In the genomic region with DNA sequence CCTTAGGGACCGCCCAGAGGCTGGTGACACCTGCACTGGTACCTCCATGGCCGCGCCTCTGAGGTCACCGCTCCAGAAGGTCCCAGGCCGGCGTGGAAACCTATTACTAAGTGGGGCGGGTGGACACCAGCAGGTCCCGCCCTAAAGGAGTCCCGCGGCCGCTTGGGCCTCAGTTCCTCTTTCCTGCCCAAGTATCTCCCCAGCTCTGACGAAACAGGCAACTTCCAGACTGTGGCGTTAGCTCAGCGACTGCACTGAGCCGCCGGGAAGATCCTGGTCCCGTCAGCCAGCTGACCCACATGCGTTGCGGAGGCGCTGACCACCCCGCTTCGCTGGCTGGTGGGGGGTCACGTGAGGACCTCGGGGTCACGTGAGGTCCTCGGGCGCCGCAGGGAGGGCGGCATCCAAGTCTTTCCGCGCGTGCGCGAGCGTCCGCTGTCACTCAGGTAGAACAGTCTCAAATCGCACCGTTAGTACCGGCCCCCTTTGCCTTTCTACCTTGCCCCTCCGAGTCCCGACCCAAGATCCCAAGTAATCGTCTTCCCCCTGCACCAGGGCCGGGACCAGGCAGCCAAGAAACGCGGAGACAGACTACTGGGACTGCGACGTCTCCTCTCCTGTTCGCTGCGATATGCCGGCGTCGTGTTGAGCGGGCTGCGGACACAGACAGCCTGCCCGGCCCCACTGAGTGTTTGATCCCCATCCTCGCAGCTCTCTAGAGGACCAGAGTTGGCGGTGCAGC, we compare ENCODE assay signal across 8 cellular contexts. TPM values are rescaled to one million over a fixed set of nuclear protein-coding genes. Genes with fewer than 3 reads are reported as not detected.
DNase-seq lines count a peak whose midpoint lies in the region; ATAC-seq and TF ChIP-seq lines count a peak whose summit lies in the region.

No MANE protein-coding gene starts in this region.

- H3K18ac ChIP-seq in trophoblast cell (ENCODE audit: low read length): peak overlapping the region; percentile 95

- H3K4me2 ChIP-seq in DND-41 (ENCODE audit: insufficient read depth, low read length): peak overlapping the region; percentile 72
- H3K4me2 ChIP-seq in trophoblast cell (ENCODE audit: low read length): peak overlapping the region; percentile 93

- peak overlapping the region; percentile 78 for H3K4me3 Mint-ChIP-seq in activated naive CD4-positive, alpha-beta T cell treated with anti-CD3 and anti-CD28 coated beads, Interleukin-2, amount 10 ng/mL, durations not matched to agents 7 days and 5 days

- peak overlapping the region; percentile 59 for H4K91ac ChIP-seq in trophoblast cell (ENCODE audit: low read depth, low read length)

- no peak overlapping the region for H2AK5ac ChIP-seq in trophoblast cell (ENCODE audit: low read length)

- H3K14ac ChIP-seq in trophoblast cell (ENCODE audit: low read length): peak overlapping the region; percentile 85

- peak overlapping the region; percentile 66 for H2BK5ac ChIP-seq in trophoblast cell (ENCODE audit: low read depth, low read length, poor library complexity)

- peak overlapping the region; percentile 11 for H3K4ac ChIP-seq in trophoblast cell (ENCODE audit: low read depth, low read length)

- H3K9me3 Mint-ChIP-seq in activated naive CD4-positive, alpha-beta T cell treated with anti-CD3 and anti-CD28 coated beads, Interleukin-2, amount 10 ng/mL, durations not matched to agents 7 days and 5 days: peaks cover 3% of the 10 kb centered on the region

- H3K27ac ChIP-seq in DND-41 (ENCODE audit: low read length) (peak overlapping the region; percentile 74), cardiac muscle cell (peak overlapping the region; percentile 49), trophoblast cell (ENCODE audit: low read depth, low read length) (no peak overlapping the region), upper lobe of left lung (peak overlapping the region; percentile 75 to 90 (median 88))

- H3K27me3 ChIP-seq in DND-41 (ENCODE audit: insufficient read depth, low read length, poor library complexity): no peaks in the 10 kb centered on the region
- H3K27me3 ChIP-seq in cardiac muscle cell: no peaks in the 10 kb centered on the region
- no peaks in the 10 kb centered on the region for H3K27me3 ChIP-seq in trophoblast cell (ENCODE audit: insufficient read depth, low read length)
- no peaks in the 10 kb centered on the region for H3K27me3 ChIP-seq in upper lobe of left lung

- no peak for TF ChIP-seq EP300 in upper lobe of left lung (IDR thresholded peaks at IDR 0.05)

- peak overlapping the region; percentile 89 for H3K27ac Mint-ChIP-seq in activated naive CD4-positive, alpha-beta T cell treated with anti-CD3 and anti-CD28 coated beads, Interleukin-2, amount 10 ng/mL, durations not matched to agents 7 days and 5 days

- DNase-seq in DND-41: peak; percentile 66
- DNase-seq in Kasumi-1 (lab: John Stamatoyannopoulos, UW): peak; percentile 30 to 57
- peak; percentile 69 for DNase-seq in SIG-M5 treated with dmso at 0.1 percent for 504 hours (lab: John Stamatoyannopoulos, UW; ENCODE audit: unreplicated experiment)
- DNase-seq in activated naive CD4-positive, alpha-beta T cell treated with anti-CD3 and anti-CD28 coated beads, Interleukin-2, amount 10 ng/mL, durations not matched to agents 7 days and 5 days: peak; percentile 80
- peak; percentile 93 for DNase-seq in cardiac muscle cell (ENCODE audit: low read depth in 1 of 2, low spot score in 1 of 2)
- peak; percentile 92 to 96 for DNase-seq in trophoblast cell
- DNase-seq in upper lobe of left lung: peak; percentile 94 to 96

- peak overlapping the region; percentile 21 to 66; a peak in 3 of 4 replicates for H3K4me3 ChIP-seq in DND-41 (ENCODE audit: low read depth in 1 of 2, low read length in 2 of 2)
- peak overlapping the region; percentile 44 for H3K4me3 ChIP-seq in cardiac muscle cell
- H3K4me3 ChIP-seq in trophoblast cell (ENCODE audit: low read depth, low read length): peak overlapping the region; percentile 80
- H3K4me3 ChIP-seq in upper lobe of left lung: peak overlapping the region; percentile 56 to 60 (median 59)

- H3K36me3 Mint-ChIP-seq in activated naive CD4-positive, alpha-beta T cell treated with anti-CD3 and anti-CD28 coated beads, Interleukin-2, amount 10 ng/mL, durations not matched to agents 7 days and 5 days: no peaks in the 10 kb centered on the region

- peak overlapping the region; percentile 80 for H4K12ac ChIP-seq in trophoblast cell (ENCODE audit: low read depth, low read length)

- peak in 3 of 4 donors; percentile 64 to 76 (median 64) for TF ChIP-seq POLR2A in upper lobe of left lung (IDR thresholded peaks at IDR 0.05)

- H3K79me1 ChIP-seq in trophoblast cell (ENCODE audit: low read length): peaks cover 8% of the 10 kb centered on the region

- peak overlapping the region; percentile 84 for H2BK120ac ChIP-seq in trophoblast cell (ENCODE audit: insufficient read depth, low read length, poor library complexity)

- peak overlapping the region; percentile 59 for H2BK12ac ChIP-seq in trophoblast cell (ENCODE audit: low read length)

- H2AFZ ChIP-seq in DND-41 (ENCODE audit: low read depth, low read length) (peak overlapping the region; percentile 86), trophoblast cell (ENCODE audit: insufficient read depth, low read length, poor library complexity) (peak overlapping the region; percentile 81)

- TF ChIP-seq CTCF in DND-41 (IDR thresholded peaks at IDR 0.05; ENCODE audit: borderline replicate concordance, extremely low read depth, low read length, poor library complexity, severe bottlenecking) (no peak), cardiac muscle cell (IDR thresholded peaks at IDR 0.05; ENCODE audit: low read depth, low read length) (no peak), upper lobe of left lung (IDR thresholded peaks at IDR 0.05) (peak in 2 of 6 experiments; percentile 14 to 16)

- ATAC-seq in DND-41 (ENCODE audit: insufficient read depth, low read depth) (peak; percentile 83), GM21723 (IDR thresholded peaks at IDR 0.05; ENCODE audit: unreplicated experiment) (peak; percentile 89), upper lobe of left lung (ENCODE audit: low FRiP score in 2 of 2) (peak; percentile 94 to 96)

- no peaks in the 10 kb centered on the region for H3K27me3 Mint-ChIP-seq in activated naive CD4-positive, alpha-beta T cell treated with anti-CD3 and anti-CD28 coated beads, Interleukin-2, amount 10 ng/mL, durations not matched to agents 7 days and 5 days

- H3K9ac ChIP-seq in DND-41 (ENCODE audit: low read depth, low read length) (peak overlapping the region; percentile 64), trophoblast cell (ENCODE audit: low read length) (peak overlapping the region; percentile 39)

- H3K9me3 ChIP-seq in DND-41 (ENCODE audit: insufficient read depth, low read length, severe bottlenecking): peaks cover 4% of the 10 kb centered on the region
- no peaks in the 10 kb centered on the region for H3K9me3 ChIP-seq in cardiac muscle cell (ENCODE audit: low read depth)
- H3K9me3 ChIP-seq in trophoblast cell (ENCODE audit: insufficient read depth, low read depth, low read length): no peaks in the 10 kb centered on the region
- H3K9me3 ChIP-seq in upper lobe of left lung: no peaks in the 10 kb centered on the region

- H3K4me1 Mint-ChIP-seq in activated naive CD4-positive, alpha-beta T cell treated with anti-CD3 and anti-CD28 coated beads, Interleukin-2, amount 10 ng/mL, durations not matched to agents 7 days and 5 days: peaks cover 12% of the 10 kb centered on the region

- H3K79me2 ChIP-seq in DND-41 (ENCODE audit: insufficient read depth, low read length) (no peaks in the 10 kb centered on the region), trophoblast cell (ENCODE audit: control insufficient read depth, insufficient read depth, low read length, poor library complexity) (peaks cover 4% of the 10 kb centered on the region)

- peaks cover 12% of the 10 kb centered on the region; the same call in 1 of the 2 replicates for H3K4me1 ChIP-seq in DND-41 (ENCODE audit: insufficient read depth, low read length)
- H3K4me1 ChIP-seq in cardiac muscle cell (ENCODE audit: low read depth): no peaks in the 10 kb centered on the region
- H3K4me1 ChIP-seq in trophoblast cell (ENCODE audit: control insufficient read depth in 1 of 2, insufficient read depth in 2 of 2, low read length in 2 of 2): peaks cover 6 to 7% of the 10 kb centered on the region in 2 experiments
- H3K4me1 ChIP-seq in upper lobe of left lung: peaks cover 0 to 11% (median 0%) of the 10 kb centered on the region in 4 donors

- WGBS in trophoblast cell (ENCODE audit: extremely low coverage, insufficient coverage, insufficient read length): no CpG with 5 or more reads among the region's 57 CpGs
- 0 to 1% methylated on average over 2 to 53 of the region's 57 CpGs for WGBS in upper lobe of left lung, 2 donors

- H4K20me1 ChIP-seq in DND-41 (ENCODE audit: insufficient read depth, low read length): no peaks in the 10 kb centered on the region

- H4K8ac ChIP-seq in trophoblast cell (ENCODE audit: low read depth, low read length): peak overlapping the region; percentile 86

- H3K36me3 ChIP-seq in DND-41 (ENCODE audit: insufficient read depth, low read length): no peaks in the 10 kb centered on the region
- no peaks in the 10 kb centered on the region for H3K36me3 ChIP-seq in cardiac muscle cell
- H3K36me3 ChIP-seq in trophoblast cell (ENCODE audit: control insufficient read depth in 1 of 2, insufficient read depth in 2 of 2, low read length in 2 of 2): no peaks in the 10 kb centered on the region
- H3K36me3 ChIP-seq in upper lobe of left lung: no peaks in the 10 kb centered on the region

- no peak overlapping the region for H3K23ac ChIP-seq in trophoblast cell (ENCODE audit: low read length)

- CTCF ChIA-PET in activated naive CD4-positive, alpha-beta T cell treated with anti-CD3 and anti-CD28 coated beads, Interleukin-2, amount 10 ng/mL, durations not matched to agents 7 days and 5 days (lab: Charles Lee): interaction anchor here (1.5 kb wide), 1 partner anchor 22 kb away, joined by 4 read pairs; no protein-coding TSS in a partner anchor

RNA-seq across cellular contexts. Expression of a gene that starts 53.7 kb away (rescaled TPM):
- total RNA-seq in cardiac muscle cell: 26.0 and 32.0 TPM in 2 replicates
- 15.1 and 18.6 TPM in 2 replicates for polyA plus RNA-seq in cardiac muscle cell
- polyA plus RNA-seq in trophoblast cell (2013): 5.9 and 6.3 TPM in 2 replicates
- 10 to 100 TPM; 31.6 to 96.4 (median 41.2) TPM for total RNA-seq in upper lobe of left lung

RNA-seq across cellular contexts. Expression of a gene that starts 58.5 kb away (rescaled TPM):
- total RNA-seq in cardiac muscle cell: 0.98 and 3.3 TPM in 2 replicates
- 1.5 and 5.9 TPM in 2 replicates for polyA plus RNA-seq in cardiac muscle cell
- polyA plus RNA-seq in trophoblast cell (2013): 27.7 and 29.6 TPM in 2 replicates
- total RNA-seq in upper lobe of left lung: 1 to 10 TPM in 2 of 6 donors, under 1 TPM in 2, not detected in 2; 0.60 to 3.1 (median 1.1) TPM

Comparison
In these comparisons a context has a peak if more than half of its experiments do, and no peak if none do; other contexts are left out.
1. DNase-seq: peak in every context shown above with its lines; median percentile 95 in upper lobe of left lung; 94 in trophoblast cell; 93 in cardiac muscle cell; 80 in activated naive CD4-positive, alpha-beta T cell treated with anti-CD3 and anti-CD28 coated beads, Interleukin-2, amount 10 ng/mL, durations not matched to agents 7 days and 5 days; 69 in SIG-M5 treated with dmso at 0.1 percent for 504 hours; 66 in DND-41; 44 in Kasumi-1.